Comparison of ENCODE assay signal across 23 cellular contexts in the genomic region with DNA sequence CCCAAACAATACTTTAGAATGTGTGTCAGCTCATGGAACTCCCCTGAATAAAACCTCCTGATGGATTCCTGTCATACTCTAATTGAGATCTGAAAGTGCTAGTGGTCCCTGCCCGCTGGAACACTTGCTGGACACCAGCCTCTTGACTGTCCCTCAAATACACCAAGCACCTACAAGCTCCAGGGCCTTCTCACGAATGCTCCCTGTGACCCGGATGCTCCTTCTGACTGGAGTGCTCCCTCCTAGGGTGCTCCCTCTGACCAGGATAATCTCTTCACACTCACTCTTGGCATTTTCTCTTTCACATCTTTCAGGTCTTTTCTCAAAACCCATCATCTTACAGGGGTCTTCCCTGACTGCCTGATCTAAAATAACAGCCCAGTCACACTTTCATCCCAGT.
"Had no signal": no experiment of that assay in that cellular context is flagged by ENCODE, and none has a peak within 500 bp of the region (broad histone marks: within the 10 kb centered on the region; RNA-seq: fewer than 3 reads in every experiment).

No MANE protein-coding gene starts in this region.

- H2AFZ ChIP-seq: hepatocyte had no signal

- H3K4me1 ChIP-seq: esophagus muscularis mucosa, foreskin keratinocyte, gastroesophageal sphincter, heart left ventricle, left lung, lower lobe of right lung had no signal

- DNase-seq: dermis blood vessel endothelial cell; dorsolateral prefrontal cortex; effector CD4-positive, alpha-beta T cell; effector memory CD4-positive, alpha-beta T cell; foreskin keratinocyte; heart left ventricle; hypothalamus; left cardiac atrium; left lung; left ventricle myocardium superior; lower lobe of right lung; mesenchymal stem cell; mucosa of descending colon had no signal

- H3K27ac ChIP-seq: coronary artery, esophagus muscularis mucosa, foreskin keratinocyte, gastroesophageal sphincter, heart left ventricle, hepatocyte, left lung, lower lobe of right lung had no signal

- H3K4me1 Mint-ChIP-seq: mesothelial cell of epicardium had no signal

- H3K79me2 ChIP-seq: hepatocyte had no signal

- H3K27me3 ChIP-seq: dorsolateral prefrontal cortex, esophagus muscularis mucosa, foreskin keratinocyte, gastroesophageal sphincter, heart left ventricle, hepatocyte, left lung had no signal

- H3K4me3 Mint-ChIP-seq: mesothelial cell of epicardium had no signal

- ATAC-seq: foreskin keratinocyte, gastroesophageal sphincter, heart left ventricle, left cardiac atrium, left lung, left ventricle myocardium superior, lower lobe of right lung, mucosa of descending colon had no signal

- FAIRE-seq: colon, endothelial cell of umbilical vein, frontal cortex, islet of Langerhans, keratinocyte had no signal

- H3K36me3 ChIP-seq: heart left ventricle had no signal

- H3K4me3 ChIP-seq: coronary artery, dorsolateral prefrontal cortex, esophagus muscularis mucosa, gastroesophageal sphincter, heart left ventricle, hepatocyte, left lung, lower lobe of right lung, mucosa of descending colon had no signal

- H3K27ac Mint-ChIP-seq: mesothelial cell of epicardium had no signal

- H3K4me2 ChIP-seq: hepatocyte had no signal

- H3K9me3 ChIP-seq: esophagus muscularis mucosa, gastroesophageal sphincter, heart left ventricle, left lung, lower lobe of right lung, mucosa of descending colon had no signal
